12 cellular contexts compared by ENCODE assay signal in genomic region chr9:114406441-114406840, GRCh38.
"Had no signal": no experiment of that assay in that cellular context is flagged by ENCODE, and none has a peak within 500 bp of the region (broad histone marks: within the 10 kb centered on the region; RNA-seq: fewer than 3 reads in every experiment).

No MANE protein-coding gene starts in this region.

- H3K27ac ChIP-seq: neutrophil, thoracic aorta, transverse colon had no signal

- H3K36me3 ChIP-seq: neutrophil, thoracic aorta, transverse colon had no signal

- H3K27me3 ChIP-seq: neutrophil, transverse colon had no signal

- H3K4me3 ChIP-seq: thoracic aorta, transverse colon had no signal

- H3K9me3 ChIP-seq: neutrophil, thoracic aorta, transverse colon had no signal

- DNase-seq: cerebellar nuclear complex; foreskin melanocyte; head of caudate nucleus; hippocampal formation; kidney glomerular epithelial cell; mammary epithelial cell; naive thymus-derived CD4-positive, alpha-beta T cell; nephron progenitor cell; posterior cingulate gyrus; transverse colon had no signal
